Comparison of ENCODE assay signal across 23 cellular contexts in genomic region chr1:173162601-173163000, GRCh38.
"Had no signal": no experiment of that assay in that cellular context is flagged by ENCODE, and none has a peak within 500 bp of the region (broad histone marks: within the 10 kb centered on the region; RNA-seq: fewer than 3 reads in every experiment).

No MANE protein-coding gene starts in this region.

- H3K9ac ChIP-seq: neural progenitor cell, parathyroid adenoma had no signal

- H3K4me1 ChIP-seq: gastrocnemius medialis, left ventricle myocardium inferior, lower lobe of right lung, parathyroid adenoma, right atrium auricular region, suprapubic skin, transverse colon, upper lobe of right lung, uterus had no signal

- DNase-seq: dermis blood vessel endothelial cell; effector memory CD4-positive, alpha-beta T cell; gastrocnemius medialis; head of caudate nucleus; left cardiac atrium; left ventricle myocardium inferior; lower lobe of right lung; naive thymus-derived CD4-positive, alpha-beta T cell; stimulated activated CD4-positive, alpha-beta T cell treated with anti-CD3 and anti-CD28 coated beads, Interleukin-12 subunit alpha, Interleukin-12 subunit beta, amount 100 ng/mL, for 4 hours; stimulated activated CD4-positive, alpha-beta T cell treated with anti-CD3 and anti-CD28 coated beads, Interleukin-1b, Interleukin-23, amount 100 ng/mL, for 48 hours; stimulated activated CD4-positive, alpha-beta T cell treated with anti-CD3 and anti-CD28 coated beads, Interleukin-4, amount 100 ng/mL, for 1 hour; stimulated activated CD8-positive, alpha-beta memory T cell treated with anti-CD3 and anti-CD28 coated beads, Interleukin-4, amount 100 ng/mL, for 48 hours; stimulated activated naive CD4-positive, alpha-beta T cell; stimulated activated naive CD8-positive, alpha-beta T cell treated with anti-CD3 and anti-CD28 coated beads, Interleukin-15, amount 100 ng/mL, for 72 hours; transverse colon; upper lobe of right lung; uterus had no signal

- H3K4me2 ChIP-seq: neural progenitor cell, smooth muscle cell had no signal

- H3K9me3 ChIP-seq: gastrocnemius medialis, left ventricle myocardium inferior, lower lobe of right lung, right atrium auricular region, suprapubic skin, transverse colon, upper lobe of right lung, uterus had no signal

- H3K4me3 ChIP-seq: coronary artery, gastrocnemius medialis, left ventricle myocardium inferior, lower lobe of right lung, neural progenitor cell, right atrium auricular region, smooth muscle cell, suprapubic skin, transverse colon, upper lobe of right lung, uterus had no signal

- H2AFZ ChIP-seq: neural progenitor cell, parathyroid adenoma had no signal

- H3K36me3 ChIP-seq: gastrocnemius medialis, left ventricle myocardium inferior, lower lobe of right lung, right atrium auricular region, suprapubic skin, transverse colon, upper lobe of right lung, uterus had no signal

- H3K27me3 ChIP-seq: gastrocnemius medialis, neural progenitor cell, right atrium auricular region, suprapubic skin, transverse colon, upper lobe of right lung, uterus had no signal

- H3K27ac ChIP-seq: coronary artery, gastrocnemius medialis, left ventricle myocardium inferior, lower lobe of right lung, neural progenitor cell, parathyroid adenoma, right atrium auricular region, suprapubic skin, transverse colon, upper lobe of right lung, uterus had no signal

- ATAC-seq: gastrocnemius medialis; lower lobe of right lung; naive thymus-derived CD4-positive, alpha-beta T cell; upper lobe of right lung had no signal
